ENCODE assay signal across 8 cellular contexts in the genomic region with DNA sequence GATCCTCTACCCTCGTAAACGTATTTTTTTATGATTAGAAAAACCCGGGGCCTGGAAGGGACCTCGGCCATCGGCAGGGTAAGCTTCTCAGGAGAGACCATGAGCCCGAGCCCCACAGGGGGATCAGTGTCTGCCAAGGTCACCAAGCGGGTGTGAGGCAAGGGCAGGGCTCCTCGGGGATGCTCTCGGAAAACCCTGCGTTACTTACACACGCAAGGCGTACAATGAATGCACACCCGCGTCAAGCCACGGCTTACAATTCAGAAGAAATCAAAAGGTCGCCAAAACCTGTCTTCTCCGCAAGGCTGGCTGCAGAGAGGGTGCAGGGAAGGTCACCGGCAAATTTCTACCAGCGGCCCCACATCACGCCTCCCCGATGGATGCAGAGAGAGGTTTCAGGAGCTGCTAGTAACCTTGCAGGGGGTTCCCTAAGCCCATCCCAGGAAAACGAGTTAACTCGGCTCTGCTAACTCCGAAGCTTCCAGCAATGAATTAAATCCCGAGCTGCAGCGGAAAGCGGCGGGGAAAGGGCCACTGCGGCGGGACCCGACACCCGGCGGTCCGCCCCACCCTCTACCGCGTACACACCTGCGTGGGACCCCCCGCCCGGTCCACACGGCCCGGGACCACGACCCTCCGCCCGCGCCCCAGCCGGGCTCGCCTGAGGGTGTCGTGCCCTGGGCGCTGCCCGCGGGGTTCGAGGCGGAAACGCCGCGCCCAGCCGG. TPM values are rescaled to one million over a fixed set of nuclear protein-coding genes. Genes with fewer than 3 reads are reported as not detected.
DNase-seq lines count a peak whose midpoint lies in the region; ATAC-seq lines count a peak whose summit lies in the region.

No MANE protein-coding gene starts in this region.

- H3K4me1 Mint-ChIP-seq in dendritic cell treated with granulocyte-macrophage colony-stimulating factor and Interleukin-4, amounts not matched to agents 40 ng/mL and 50 ng/mL, for 4 days (ENCODE audit: low read depth), result peaks cover 74% of the 10 kb centered on the region

- H3K4me3 Mint-ChIP-seq in dendritic cell treated with granulocyte-macrophage colony-stimulating factor and Interleukin-4, amounts not matched to agents 40 ng/mL and 50 ng/mL, for 4 days, result peak overlapping the region; percentile 76

- H3K9me3 ChIP-seq in mononuclear cell (ENCODE audit: low read depth, low read length), result no peaks in the 10 kb centered on the region

- peak overlapping the region; percentile 76 for H3K27ac Mint-ChIP-seq in dendritic cell treated with granulocyte-macrophage colony-stimulating factor and Interleukin-4, amounts not matched to agents 40 ng/mL and 50 ng/mL, for 4 days

- DNase-seq in Daoy (ENCODE audit: low read depth) (peak; percentile 27), substantia nigra (lab: John Stamatoyannopoulos, UW) (peak in 22 of 49 donors; percentile 18 to 77 (median 48)), NCI-H446 (lab: John Stamatoyannopoulos, UW) (no peak)
- peak; percentile 38 to 44 for DNase-seq in activated CD4-positive, alpha-beta T cell treated with anti-CD3 and anti-CD28 coated beads for 4 hours

- ATAC-seq in HG03460 (IDR thresholded peaks at IDR 0.05; ENCODE audit: unreplicated experiment) (peak; percentile 6), HG03521 (IDR thresholded peaks at IDR 0.05; ENCODE audit: unreplicated experiment) (no peak)

- peak overlapping the region; percentile 89 for H3K4me3 ChIP-seq in mononuclear cell (ENCODE audit: low read length)

- H3K27me3 ChIP-seq in mononuclear cell (ENCODE audit: insufficient read depth, low read length), result no peaks in the 10 kb centered on the region

- no peaks in the 10 kb centered on the region for H3K27me3 Mint-ChIP-seq in dendritic cell treated with granulocyte-macrophage colony-stimulating factor and Interleukin-4, amounts not matched to agents 40 ng/mL and 50 ng/mL, for 4 days

- peaks cover 62% of the 10 kb centered on the region for H3K4me1 ChIP-seq in mononuclear cell (ENCODE audit: insufficient read depth, low read length)

- H3K27ac ChIP-seq in substantia nigra (ENCODE audit: low read depth, low read length, poor library complexity, severe bottlenecking), result peak overlapping the region; percentile 94

- intact Hi-C loops in dendritic cell treated with granulocyte-macrophage colony-stimulating factor and Interleukin-4, amounts not matched to agents 40 ng/mL and 50 ng/mL, for 4 days (cut with micrococcal nuclease), result loop anchor here (5.0 kb wide), 3 partner anchors 36 to 149 kb away; no protein-coding TSS in a partner anchor

- H3K36me3 Mint-ChIP-seq in dendritic cell treated with granulocyte-macrophage colony-stimulating factor and Interleukin-4, amounts not matched to agents 40 ng/mL and 50 ng/mL, for 4 days (ENCODE audit: low read depth), result peaks cover 13% of the 10 kb centered on the region

- H3K9me3 Mint-ChIP-seq in dendritic cell treated with granulocyte-macrophage colony-stimulating factor and Interleukin-4, amounts not matched to agents 40 ng/mL and 50 ng/mL, for 4 days, result no peaks in the 10 kb centered on the region

RNA-seq across cellular contexts. Expression of a gene that starts 0.6 kb away (rescaled TPM):
- total RNA-seq in Daoy (2014; rRNA removed; shearing (Covaris generic)), result 24.5 and 31.9 TPM in 2 replicates
- total RNA-seq in mononuclear cell, result 54.7 TPM

Comparison
In these comparisons a context has a peak if more than half of its experiments do, and no peak if none do; other contexts are left out.
1. DNase-seq: peak in Daoy (single experiment) and activated CD4-positive, alpha-beta T cell treated with anti-CD3 and anti-CD28 coated beads for 4 hours (2 of 2); none in NCI-H446 (0 of 2).